22 cellular contexts compared by ENCODE assay signal in genomic region chr11:71997594-71997993, GRCh38. TPM values are rescaled to one million over a fixed set of nuclear protein-coding genes. Genes with fewer than 3 reads are reported as not detected.
DNase-seq lines count a peak whose midpoint lies in the region; ATAC-seq lines count a peak whose summit lies in the region.
"Had no signal": no experiment of that assay in that cellular context is flagged by ENCODE, and none has a peak within 500 bp of the region (broad histone marks: within the 10 kb centered on the region; RNA-seq: fewer than 3 reads in every experiment).

No MANE protein-coding gene starts in this region.

- H3K36me3 Mint-ChIP-seq in effector memory CD8-positive, alpha-beta T cell (ENCODE audit: insufficient read depth), result peaks cover 12% of the 10 kb centered on the region
- H3K36me3 Mint-ChIP-seq in activated CD4-positive, alpha-beta T cell treated with anti-CD3 and anti-CD28 coated beads, Interleukin-2, amount 10 ng/mL, durations not matched to agents 7 days and 5 days (ENCODE audit: low read depth), result peaks cover 32% of the 10 kb centered on the region

- H2BK12ac ChIP-seq in trophoblast cell (ENCODE audit: low read length), result no peak overlapping the region

- no peak overlapping the region for H3K9ac ChIP-seq in trophoblast cell (ENCODE audit: low read length)
- H3K9ac ChIP-seq in subcutaneous abdominal adipose tissue (ENCODE audit: low read length in 5 of 5), result no peak overlapping the region

- H2BK120ac ChIP-seq in trophoblast cell (ENCODE audit: insufficient read depth, low read length, poor library complexity), result no peak overlapping the region

- intact Hi-C loops in right cardiac atrium (cut with DNase I), result no loop called here
- intact Hi-C loops in left cardiac atrium (cut with DNase I), result no loop called here

- H3K9me3 ChIP-seq in right cardiac atrium (ENCODE audit: control insufficient read depth, low read length), result no peaks in the 10 kb centered on the region
- no peaks in the 10 kb centered on the region for H3K9me3 ChIP-seq in trophoblast cell (ENCODE audit: insufficient read depth, low read depth, low read length)
- no peaks in the 10 kb centered on the region for H3K9me3 ChIP-seq in subcutaneous abdominal adipose tissue (ENCODE audit: control insufficient read depth in 5 of 5, low read length in 5 of 5)
- H3K9me3 ChIP-seq: SJCRH30 had no signal

- H3K4me3 Mint-ChIP-seq in effector memory CD8-positive, alpha-beta T cell, result no peak overlapping the region
- H3K4me3 Mint-ChIP-seq in activated CD4-positive, alpha-beta T cell treated with anti-CD3 and anti-CD28 coated beads, Interleukin-2, amount 10 ng/mL, durations not matched to agents 7 days and 5 days, result no peak overlapping the region
- H3K4me3 Mint-ChIP-seq: H9, HFFc6 had no signal

- H3K27me3 ChIP-seq in right cardiac atrium (ENCODE audit: control insufficient read depth, insufficient read depth) (no peaks in the 10 kb centered on the region), trophoblast cell (ENCODE audit: insufficient read depth, low read length) (no peaks in the 10 kb centered on the region), subcutaneous abdominal adipose tissue (ENCODE audit: control insufficient read depth in 5 of 5, insufficient read depth in 4 of 5, low read length in 5 of 5) (no peaks in the 10 kb centered on the region)
- H3K27me3 ChIP-seq: SJCRH30 had no signal

- H3K4me3 ChIP-seq in right cardiac atrium (ENCODE audit: low read length) (no peak overlapping the region), trophoblast cell (ENCODE audit: low read depth, low read length) (no peak overlapping the region), subcutaneous abdominal adipose tissue (ENCODE audit: low read depth in 1 of 5, low read length in 5 of 5) (no peak overlapping the region)
- H3K4me3 ChIP-seq: SJCRH30 had no signal

- H3K4me1 Mint-ChIP-seq in effector memory CD8-positive, alpha-beta T cell (ENCODE audit: low read depth in 2 of 2), result peaks cover 29 to 31% of the 10 kb centered on the region in 2 donors
- H3K4me1 Mint-ChIP-seq in activated CD4-positive, alpha-beta T cell treated with anti-CD3 and anti-CD28 coated beads, Interleukin-2, amount 10 ng/mL, durations not matched to agents 7 days and 5 days, result peaks cover 20% of the 10 kb centered on the region

- H3K27ac ChIP-seq in right cardiac atrium (ENCODE audit: low read length) (peak overlapping the region; percentile 11), trophoblast cell (ENCODE audit: low read depth, low read length) (no peak overlapping the region), subcutaneous abdominal adipose tissue (ENCODE audit: low read depth, low read length) (peak overlapping the region; percentile 65)
- H3K27ac ChIP-seq: C4-2B, SJCRH30 had no signal

- H4K8ac ChIP-seq in trophoblast cell (ENCODE audit: low read depth, low read length), result no peak overlapping the region

- no peak overlapping the region for H4K91ac ChIP-seq in trophoblast cell (ENCODE audit: low read depth, low read length)

- H3K27ac Mint-ChIP-seq in effector memory CD8-positive, alpha-beta T cell, result peak overlapping the region; percentile 95 to 99
- H3K27ac Mint-ChIP-seq in activated CD4-positive, alpha-beta T cell treated with anti-CD3 and anti-CD28 coated beads, Interleukin-2, amount 10 ng/mL, durations not matched to agents 7 days and 5 days, result no peak overlapping the region
- H3K27ac Mint-ChIP-seq: HFFc6 had no signal

- no peak for ATAC-seq in right cardiac atrium
- ATAC-seq in left cardiac atrium, result no peak
- ATAC-seq in effector memory CD8-positive, alpha-beta T cell (replicated peaks), result no peak
- ATAC-seq: Panc1 had no signal

- no peak overlapping the region for H3K4me2 ChIP-seq in trophoblast cell (ENCODE audit: low read length)

- no peaks in the 10 kb centered on the region for H3K79me1 ChIP-seq in trophoblast cell (ENCODE audit: low read length)

- H2AK5ac ChIP-seq in trophoblast cell (ENCODE audit: low read length), result no peak overlapping the region

- no peak overlapping the region for H3K14ac ChIP-seq in trophoblast cell (ENCODE audit: low read length)

- no peak for DNase-seq in right cardiac atrium
- no peak for DNase-seq in left cardiac atrium
- DNase-seq in effector memory CD8-positive, alpha-beta T cell, result no peak
- peak; percentile 75 to 85 for DNase-seq in trophoblast cell
- DNase-seq in RPMI8226, result no peak
- no peak for DNase-seq in effector CD8-positive, alpha-beta T cell (lab: John Stamatoyannopoulos, UW)
- no peak for DNase-seq in activated CD4-positive, alpha-beta T cell treated with anti-CD3 and anti-CD28 coated beads, Interleukin-2, amount 10 ng/mL, durations not matched to agents 7 days and 5 days
- DNase-seq: AML-193, EL, H9, HFFc6, KG1, NCI-H1092 treated with DMSO at 0.1 percent for 48 hours, NCI-H1436 treated with DMSO at 0.1 percent for 48 hours, NCI-H1930, NCI-H2227 treated with DMSO at 0.1 percent for 48 hours, NCI-H510A treated with DMSO at 0.1 percent for 48 hours, NCI-H748 treated with DMSO at 0.1 percent for 48 hours, SJCRH30 had no signal

- peaks cover 31 to 32% of the 10 kb centered on the region in 2 experiments for H3K36me3 ChIP-seq in trophoblast cell (ENCODE audit: control insufficient read depth in 1 of 2, insufficient read depth in 2 of 2, low read length in 2 of 2)
- H3K36me3 ChIP-seq in subcutaneous abdominal adipose tissue (ENCODE audit: control insufficient read depth in 5 of 5, insufficient read depth in 5 of 5, low read length in 5 of 5), result peaks cover 0 to 43% (median 24%) of the 10 kb centered on the region in 5 donors

- H3K27me3 Mint-ChIP-seq in effector memory CD8-positive, alpha-beta T cell, result no peaks in the 10 kb centered on the region
- no peaks in the 10 kb centered on the region for H3K27me3 Mint-ChIP-seq in activated CD4-positive, alpha-beta T cell treated with anti-CD3 and anti-CD28 coated beads, Interleukin-2, amount 10 ng/mL, durations not matched to agents 7 days and 5 days

- no peak overlapping the region for H4K12ac ChIP-seq in trophoblast cell (ENCODE audit: low read depth, low read length)

- H3K79me2 ChIP-seq in trophoblast cell (ENCODE audit: control insufficient read depth, insufficient read depth, low read length, poor library complexity), result no peaks in the 10 kb centered on the region

- CTCF ChIA-PET in activated CD4-positive, alpha-beta T cell treated with anti-CD3 and anti-CD28 coated beads, Interleukin-2, amount 10 ng/mL, durations not matched to agents 7 days and 5 days (lab: Charles Lee), result interaction anchor here (0.8 to 7.5 kb wide), 4 partner anchors 10 to 146 kb away, joined by 3 to 42 read pairs (median 4); no protein-coding TSS in a partner anchor

- no peak overlapping the region for H3K18ac ChIP-seq in trophoblast cell (ENCODE audit: low read length)

- 93% methylated on average over 3 of the region's 3 CpGs for WGBS in right cardiac atrium
- WGBS in trophoblast cell (ENCODE audit: extremely low coverage, insufficient coverage, insufficient read length), result no CpG with 5 or more reads among the region's 3 CpGs

- H2BK5ac ChIP-seq in trophoblast cell (ENCODE audit: low read depth, low read length, poor library complexity), result no peak overlapping the region

- no peak overlapping the region for H2AFZ ChIP-seq in trophoblast cell (ENCODE audit: insufficient read depth, low read length, poor library complexity)

- H3K4me1 ChIP-seq in right cardiac atrium (ENCODE audit: control insufficient read depth, insufficient read depth, low read length) (peaks cover 4% of the 10 kb centered on the region), trophoblast cell (ENCODE audit: control insufficient read depth in 1 of 2, insufficient read depth in 2 of 2, low read length in 2 of 2) (peaks cover 5 to 10% of the 10 kb centered on the region in 2 experiments), subcutaneous abdominal adipose tissue (ENCODE audit: control insufficient read depth in 5 of 5, insufficient read depth in 5 of 5, low read length in 5 of 5) (peaks cover 7 to 29% (median 14%) of the 10 kb centered on the region in 5 donors)
- H3K4me1 ChIP-seq: SJCRH30 had no signal

- no peaks in the 10 kb centered on the region for H3K9me3 Mint-ChIP-seq in effector memory CD8-positive, alpha-beta T cell
- H3K9me3 Mint-ChIP-seq in activated CD4-positive, alpha-beta T cell treated with anti-CD3 and anti-CD28 coated beads, Interleukin-2, amount 10 ng/mL, durations not matched to agents 7 days and 5 days, result no peaks in the 10 kb centered on the region
- H3K9me3 Mint-ChIP-seq: H9, HFFc6 had no signal

- H3K4ac ChIP-seq in trophoblast cell (ENCODE audit: low read depth, low read length), result no peak overlapping the region

- no peak overlapping the region for H3K23ac ChIP-seq in trophoblast cell (ENCODE audit: low read length)

- POLR2A ChIA-PET in activated CD4-positive, alpha-beta T cell treated with anti-CD3 and anti-CD28 coated beads, Interleukin-2, amount 10 ng/mL, durations not matched to agents 7 days and 5 days (lab: Charles Lee), result interaction anchor here (1.1 kb wide), 1 partner anchor 18 kb away, joined by 4 read pairs; no protein-coding TSS in a partner anchor

RNA-seq across cellular contexts. Expression of gene IL18BP, which starts 1.1 kb away (rescaled TPM):
- 1 to 10 TPM; 2.7 to 5.3 (median 4.1) TPM for total RNA-seq in right cardiac atrium
- 3.3 TPM for polyA plus RNA-seq in right cardiac atrium
- 1 to 10 TPM; 4.4 to 7.3 TPM for total RNA-seq in left cardiac atrium
- polyA plus RNA-seq in trophoblast cell (2013), result 4.6 TPM in 2 replicates
- total RNA-seq in activated CD4-positive, alpha-beta T cell treated with anti-CD3 and anti-CD28 coated beads, Interleukin-2, amount 10 ng/mL, durations not matched to agents 7 days and 5 days, result 10 to 100 TPM; 15.3 to 16.5 TPM

Comparison
In these comparisons a context has a peak if more than half of its experiments do, and no peak if none do; other contexts are left out.
1. DNase-seq: peak in trophoblast cell (2 of 2); none in right cardiac atrium (0 of 3), left cardiac atrium (single experiment), effector memory CD8-positive, alpha-beta T cell (0 of 3), RPMI8226 (single experiment), effector CD8-positive, alpha-beta T cell (single experiment) and activated CD4-positive, alpha-beta T cell treated with anti-CD3 and anti-CD28 coated beads, Interleukin-2, amount 10 ng/mL, durations not matched to agents 7 days and 5 days (single experiment).